ENCODE assay signal across 8 cellular contexts in genomic region chr4:105895609-105896460, GRCh38. TPM values are rescaled to one million over a fixed set of nuclear protein-coding genes. Genes with fewer than 3 reads are reported as not detected.
DNase-seq lines count a peak whose midpoint lies in the region; ATAC-seq and TF ChIP-seq lines count a peak whose summit lies in the region.

No MANE protein-coding gene starts in this region.

- peak; percentile 75 for ATAC-seq in activated CD4-positive, alpha-beta T cell treated with anti-CD3 and anti-CD28 coated beads for 36 hours
- peak; percentile 48 for ATAC-seq in HG02678 (IDR thresholded peaks at IDR 0.05; ENCODE audit: unreplicated experiment)

- H3K27ac Mint-ChIP-seq in activated CD4-positive, alpha-beta T cell treated with anti-CD3 and anti-CD28 coated beads for 36 hours: no peak overlapping the region
- no peak overlapping the region for H3K27ac Mint-ChIP-seq in activated CD4-positive, alpha-beta T cell treated with anti-CD3 and anti-CD28 coated beads, Interleukin-2, amount 10 ng/mL, durations not matched to agents 7 days and 5 days
- peak overlapping the region; percentile 5 to 42 (median 37) for H3K27ac Mint-ChIP-seq in nephron

- H3K27me3 Mint-ChIP-seq in activated CD4-positive, alpha-beta T cell treated with anti-CD3 and anti-CD28 coated beads for 36 hours: peaks cover 68% of the 10 kb centered on the region
- peaks cover 74% of the 10 kb centered on the region for H3K27me3 Mint-ChIP-seq in activated CD4-positive, alpha-beta T cell treated with anti-CD3 and anti-CD28 coated beads, Interleukin-2, amount 10 ng/mL, durations not matched to agents 7 days and 5 days
- H3K27me3 Mint-ChIP-seq in nephron (ENCODE audit: low read depth): peaks cover 83% of the 10 kb centered on the region

- peak overlapping the region; percentile 57 for H3K4me3 Mint-ChIP-seq in activated CD4-positive, alpha-beta T cell treated with anti-CD3 and anti-CD28 coated beads for 36 hours
- no peak overlapping the region for H3K4me3 Mint-ChIP-seq in activated CD4-positive, alpha-beta T cell treated with anti-CD3 and anti-CD28 coated beads, Interleukin-2, amount 10 ng/mL, durations not matched to agents 7 days and 5 days
- peak overlapping the region; percentile 77 to 88 (median 86) for H3K4me3 Mint-ChIP-seq in nephron

- no peaks in the 10 kb centered on the region for H3K36me3 Mint-ChIP-seq in activated CD4-positive, alpha-beta T cell treated with anti-CD3 and anti-CD28 coated beads for 36 hours (ENCODE audit: low read depth)
- H3K36me3 Mint-ChIP-seq in activated CD4-positive, alpha-beta T cell treated with anti-CD3 and anti-CD28 coated beads, Interleukin-2, amount 10 ng/mL, durations not matched to agents 7 days and 5 days (ENCODE audit: low read depth): no peaks in the 10 kb centered on the region
- H3K36me3 Mint-ChIP-seq in nephron (ENCODE audit: low read depth): peaks cover 4% of the 10 kb centered on the region

- TF ChIP-seq CTCF in epithelial cell of proximal tubule (conservative IDR thresholded peaks at IDR 0.05; ENCODE audit: low read depth, low read length) (no peak), nephron (IDR thresholded peaks at IDR 0.05; ENCODE audit: unreplicated experiment in 3 of 3) (peak in 2 of 3 experiments; percentile 11 to 23)

- peak overlapping the region; percentile 60 for H3K4me3 ChIP-seq in epithelial cell of proximal tubule (ENCODE audit: low read depth, low read length)

- POLR2A ChIA-PET in activated CD4-positive, alpha-beta T cell treated with anti-CD3 and anti-CD28 coated beads for 36 hours (lab: Charles Lee): no interaction called here
- POLR2A ChIA-PET in activated CD4-positive, alpha-beta T cell treated with anti-CD3 and anti-CD28 coated beads, Interleukin-2, amount 10 ng/mL, durations not matched to agents 7 days and 5 days (lab: Charles Lee): no interaction called here

- H3K9me3 Mint-ChIP-seq in activated CD4-positive, alpha-beta T cell treated with anti-CD3 and anti-CD28 coated beads for 36 hours (ENCODE audit: low read depth): no peaks in the 10 kb centered on the region
- no peaks in the 10 kb centered on the region for H3K9me3 Mint-ChIP-seq in activated CD4-positive, alpha-beta T cell treated with anti-CD3 and anti-CD28 coated beads, Interleukin-2, amount 10 ng/mL, durations not matched to agents 7 days and 5 days
- no peaks in the 10 kb centered on the region for H3K9me3 Mint-ChIP-seq in nephron

- H3K4me1 Mint-ChIP-seq in activated CD4-positive, alpha-beta T cell treated with anti-CD3 and anti-CD28 coated beads for 36 hours: peaks cover 8% of the 10 kb centered on the region
- H3K4me1 Mint-ChIP-seq in activated CD4-positive, alpha-beta T cell treated with anti-CD3 and anti-CD28 coated beads, Interleukin-2, amount 10 ng/mL, durations not matched to agents 7 days and 5 days: peaks cover 6% of the 10 kb centered on the region
- peaks cover 43% of the 10 kb centered on the region for H3K4me1 Mint-ChIP-seq in nephron

- CTCF ChIA-PET in activated CD4-positive, alpha-beta T cell treated with anti-CD3 and anti-CD28 coated beads for 36 hours (lab: Charles Lee): interaction anchor here (0.5 kb wide), 1 partner anchor 25 kb away, joined by 3 read pairs; no protein-coding TSS in a partner anchor
- CTCF ChIA-PET in activated CD4-positive, alpha-beta T cell treated with anti-CD3 and anti-CD28 coated beads, Interleukin-2, amount 10 ng/mL, durations not matched to agents 7 days and 5 days (lab: Charles Lee): no interaction called here

- DNase-seq in activated CD4-positive, alpha-beta T cell treated with anti-CD3 and anti-CD28 coated beads for 36 hours: peak; percentile 57
- DNase-seq in activated CD4-positive, alpha-beta T cell treated with anti-CD3 and anti-CD28 coated beads, Interleukin-2, amount 10 ng/mL, durations not matched to agents 7 days and 5 days: no peak
- DNase-seq in NCI-H774 (lab: John Stamatoyannopoulos, UW): peak; percentile 14
- DNase-seq in epithelial cell of proximal tubule (ENCODE audit: low read depth): no peak
- DNase-seq in H4 (ENCODE audit: low spot score): no peak
- DNase-seq in Ammon's horn (ENCODE audit: low spot score): no peak

- intact Hi-C loops in activated CD4-positive, alpha-beta T cell treated with anti-CD3 and anti-CD28 coated beads for 36 hours (cut with DNase I, micrococcal nuclease): no loop called here

RNA-seq across cellular contexts. Expression of gene NPNT, which starts 0.6 kb away (rescaled TPM):
- total RNA-seq in activated CD4-positive, alpha-beta T cell treated with anti-CD3 and anti-CD28 coated beads for 36 hours: not detected
- not detected for total RNA-seq in activated CD4-positive, alpha-beta T cell treated with anti-CD3 and anti-CD28 coated beads, Interleukin-2, amount 10 ng/mL, durations not matched to agents 7 days and 5 days
- 1.5 and 15.4 TPM in 2 replicates for total RNA-seq in epithelial cell of proximal tubule
- 0.23 TPM in 1 of 2 replicates, not detected in the other for total RNA-seq in H4 (2014; rRNA removed; shearing (Covaris generic))

Comparison
In these comparisons a context has a peak if more than half of its experiments do, and no peak if none do; other contexts are left out.
1. DNase-seq: peak in activated CD4-positive, alpha-beta T cell treated with anti-CD3 and anti-CD28 coated beads for 36 hours (single experiment) and NCI-H774 (single experiment); none in activated CD4-positive, alpha-beta T cell treated with anti-CD3 and anti-CD28 coated beads, Interleukin-2, amount 10 ng/mL, durations not matched to agents 7 days and 5 days (single experiment), epithelial cell of proximal tubule (single experiment), H4 (single experiment) and Ammon's horn (single experiment).
2. H3K27ac Mint-ChIP-seq: peak in nephron (3 of 3); none in activated CD4-positive, alpha-beta T cell treated with anti-CD3 and anti-CD28 coated beads for 36 hours (single experiment) and activated CD4-positive, alpha-beta T cell treated with anti-CD3 and anti-CD28 coated beads, Interleukin-2, amount 10 ng/mL, durations not matched to agents 7 days and 5 days (single experiment).